ENCODE assay signal across 8 cellular contexts in genomic region chr6:36544228-36544627, GRCh38. TPM values are rescaled to one million over a fixed set of nuclear protein-coding genes. Genes with fewer than 3 reads are reported as not detected.
DNase-seq lines count a peak whose midpoint lies in the region; ATAC-seq and TF ChIP-seq lines count a peak whose summit lies in the region.

No MANE protein-coding gene starts in this region.

- H3K36me3 Mint-ChIP-seq in activated CD4-positive, alpha-beta T cell treated with anti-CD3 and anti-CD28 coated beads for 36 hours (ENCODE audit: low read depth) = peaks cover 24% of the 10 kb centered on the region
- peaks cover 60% of the 10 kb centered on the region for H3K36me3 Mint-ChIP-seq in activated CD4-positive, alpha-beta memory T cell treated with anti-CD3 and anti-CD28 coated beads, Interleukin-2, amount 10 ng/mL, durations not matched to agents 7 days and 5 days (ENCODE audit: low read depth)

- no peak for TF ChIP-seq CTCF in foreskin fibroblast (IDR thresholded peaks at IDR 0.05; ENCODE audit: low read depth, low read length)
- no peak for TF ChIP-seq CTCF in suprapubic skin (IDR thresholded peaks at IDR 0.05)

- DNase-seq in activated CD4-positive, alpha-beta T cell treated with anti-CD3 and anti-CD28 coated beads for 36 hours = peak; percentile 63
- no peak for DNase-seq in activated CD4-positive, alpha-beta T cell treated with anti-CD3 and anti-CD28 coated beads for 1 hour
- peak; percentile 76 for DNase-seq in activated CD4-positive, alpha-beta memory T cell treated with anti-CD3 and anti-CD28 coated beads, Interleukin-2, amount 10 ng/mL, durations not matched to agents 7 days and 5 days
- DNase-seq in foreskin fibroblast = peak; percentile 41 to 82
- DNase-seq in suprapubic skin (ENCODE audit: low spot score in 2 of 2) = no peak
- no peak for DNase-seq in KG1 (lab: John Stamatoyannopoulos, UW)
- DNase-seq in Kasumi-1 (lab: John Stamatoyannopoulos, UW) = no peak
- DNase-seq in posterior vena cava (ENCODE audit: low spot score) = no peak

- TF ChIP-seq POLR2A in suprapubic skin (IDR thresholded peaks at IDR 0.05) = no peak

- WGBS in suprapubic skin = 50% methylated on average over 1 of the region's 1 CpG

- peaks cover 64% of the 10 kb centered on the region for H3K4me1 Mint-ChIP-seq in activated CD4-positive, alpha-beta T cell treated with anti-CD3 and anti-CD28 coated beads for 36 hours
- H3K4me1 Mint-ChIP-seq in activated CD4-positive, alpha-beta memory T cell treated with anti-CD3 and anti-CD28 coated beads, Interleukin-2, amount 10 ng/mL, durations not matched to agents 7 days and 5 days = peaks cover 59% of the 10 kb centered on the region

- peak overlapping the region; percentile 67 for H3K4me3 Mint-ChIP-seq in activated CD4-positive, alpha-beta T cell treated with anti-CD3 and anti-CD28 coated beads for 36 hours
- H3K4me3 Mint-ChIP-seq in activated CD4-positive, alpha-beta memory T cell treated with anti-CD3 and anti-CD28 coated beads, Interleukin-2, amount 10 ng/mL, durations not matched to agents 7 days and 5 days = peak overlapping the region; percentile 85

- H3K27me3 ChIP-seq in suprapubic skin = no peaks in the 10 kb centered on the region

- peaks cover 39% of the 10 kb centered on the region for H3K4me1 ChIP-seq in suprapubic skin

- ATAC-seq in activated CD4-positive, alpha-beta T cell treated with anti-CD3 and anti-CD28 coated beads for 36 hours = no peak

- no peak for TF ChIP-seq EP300 in suprapubic skin (IDR thresholded peaks at IDR 0.05)

- no peaks in the 10 kb centered on the region for H3K9me3 Mint-ChIP-seq in activated CD4-positive, alpha-beta T cell treated with anti-CD3 and anti-CD28 coated beads for 36 hours (ENCODE audit: low read depth)
- no peaks in the 10 kb centered on the region for H3K9me3 Mint-ChIP-seq in activated CD4-positive, alpha-beta memory T cell treated with anti-CD3 and anti-CD28 coated beads, Interleukin-2, amount 10 ng/mL, durations not matched to agents 7 days and 5 days

- H3K27ac ChIP-seq in suprapubic skin = peak overlapping the region; percentile 53

- intact Hi-C loops in activated CD4-positive, alpha-beta T cell treated with anti-CD3 and anti-CD28 coated beads for 36 hours (cut with DNase I, micrococcal nuclease) = loop anchor here (5.0 kb wide), 2 partner anchors 213 to 422 kb away; no protein-coding TSS in a partner anchor
- intact Hi-C loops in posterior vena cava (cut with DNase I) = no loop called here

- H3K9me3 ChIP-seq in suprapubic skin = no peaks in the 10 kb centered on the region

- no peaks in the 10 kb centered on the region for H3K27me3 Mint-ChIP-seq in activated CD4-positive, alpha-beta T cell treated with anti-CD3 and anti-CD28 coated beads for 36 hours
- no peaks in the 10 kb centered on the region for H3K27me3 Mint-ChIP-seq in activated CD4-positive, alpha-beta memory T cell treated with anti-CD3 and anti-CD28 coated beads, Interleukin-2, amount 10 ng/mL, durations not matched to agents 7 days and 5 days

- POLR2A ChIA-PET in activated CD4-positive, alpha-beta T cell treated with anti-CD3 and anti-CD28 coated beads for 36 hours (lab: Charles Lee) = interaction anchor here (1.3 kb wide), 1 partner anchor 51 kb away, joined by 6 read pairs; no protein-coding TSS in a partner anchor
- POLR2A ChIA-PET in activated CD4-positive, alpha-beta memory T cell treated with anti-CD3 and anti-CD28 coated beads, Interleukin-2, amount 10 ng/mL, durations not matched to agents 7 days and 5 days (lab: Charles Lee) = interaction anchor here (0.8 to 8.0 kb wide), 7 partner anchors 10 to 121 kb away, joined by 3 to 225 read pairs (median 4); partner anchors contain the start of genes KCTD20, PXT1 and SRSF3

- CTCF ChIA-PET in activated CD4-positive, alpha-beta T cell treated with anti-CD3 and anti-CD28 coated beads for 36 hours (lab: Charles Lee) = interaction anchor here (0.7 to 1.7 kb wide), 3 partner anchors 8 to 121 kb away, joined by 3 to 5 read pairs (median 4); no protein-coding TSS in a partner anchor
- CTCF ChIA-PET in activated CD4-positive, alpha-beta memory T cell treated with anti-CD3 and anti-CD28 coated beads, Interleukin-2, amount 10 ng/mL, durations not matched to agents 7 days and 5 days (lab: Charles Lee) = interaction anchor here (1.0 to 1.7 kb wide), 7 partner anchors 23 to 211 kb away, joined by 3 to 5 read pairs (median 3); no protein-coding TSS in a partner anchor

- H3K27ac Mint-ChIP-seq in activated CD4-positive, alpha-beta T cell treated with anti-CD3 and anti-CD28 coated beads for 36 hours = peak overlapping the region; percentile 88
- peak overlapping the region; percentile 93 for H3K27ac Mint-ChIP-seq in activated CD4-positive, alpha-beta memory T cell treated with anti-CD3 and anti-CD28 coated beads, Interleukin-2, amount 10 ng/mL, durations not matched to agents 7 days and 5 days

- peak overlapping the region; percentile 47 to 86 for H3K4me3 ChIP-seq in foreskin fibroblast (ENCODE audit: low read depth in 1 of 2, low read length in 2 of 2)
- peak overlapping the region; percentile 63 for H3K4me3 ChIP-seq in suprapubic skin

- peaks cover 5% of the 10 kb centered on the region for H3K36me3 ChIP-seq in suprapubic skin

RNA-seq across cellular contexts. Expression of gene STK38, which starts 3.1 kb away (rescaled TPM):
- 10 to 100 TPM; 24.0 to 27.0 TPM for total RNA-seq in activated CD4-positive, alpha-beta T cell treated with anti-CD3 and anti-CD28 coated beads for 36 hours
- total RNA-seq in activated CD4-positive, alpha-beta memory T cell treated with anti-CD3 and anti-CD28 coated beads, Interleukin-2, amount 10 ng/mL, durations not matched to agents 7 days and 5 days = 10 to 100 TPM; 88.9 to 93.2 TPM
- 10 to 100 TPM; 23.0 to 33.8 (median 27.0) TPM for total RNA-seq in suprapubic skin
- 10 to 100 TPM; 32.1 to 32.7 TPM for total RNA-seq in posterior vena cava

RNA-seq across cellular contexts. Expression of gene SRSF3, which starts 49.9 kb away (rescaled TPM):
- 100 to 1,000 TPM; 298 to 464 TPM for total RNA-seq in activated CD4-positive, alpha-beta T cell treated with anti-CD3 and anti-CD28 coated beads for 36 hours
- 100 to 1,000 TPM; 384 to 385 TPM for total RNA-seq in activated CD4-positive, alpha-beta memory T cell treated with anti-CD3 and anti-CD28 coated beads, Interleukin-2, amount 10 ng/mL, durations not matched to agents 7 days and 5 days
- 100 to 1,000 TPM; 152 to 180 (median 167) TPM for total RNA-seq in suprapubic skin
- 100 to 1,000 TPM; 170 to 190 TPM for total RNA-seq in posterior vena cava

Comparison
In these comparisons a context has a peak if more than half of its experiments do, and no peak if none do; other contexts are left out.
1. DNase-seq: peak in activated CD4-positive, alpha-beta T cell treated with anti-CD3 and anti-CD28 coated beads for 36 hours (single experiment), activated CD4-positive, alpha-beta memory T cell treated with anti-CD3 and anti-CD28 coated beads, Interleukin-2, amount 10 ng/mL, durations not matched to agents 7 days and 5 days (single experiment) and foreskin fibroblast (2 of 2); none in activated CD4-positive, alpha-beta T cell treated with anti-CD3 and anti-CD28 coated beads for 1 hour (single experiment), suprapubic skin (0 of 2), KG1 (single experiment), Kasumi-1 (0 of 2) and posterior vena cava (single experiment).
2. intact Hi-C loops: an anchor here in activated CD4-positive, alpha-beta T cell treated with anti-CD3 and anti-CD28 coated beads for 36 hours (5.0 kb wide); none called in posterior vena cava.